Comparison of ENCODE assay signal across 31 cellular contexts in the genomic region with DNA sequence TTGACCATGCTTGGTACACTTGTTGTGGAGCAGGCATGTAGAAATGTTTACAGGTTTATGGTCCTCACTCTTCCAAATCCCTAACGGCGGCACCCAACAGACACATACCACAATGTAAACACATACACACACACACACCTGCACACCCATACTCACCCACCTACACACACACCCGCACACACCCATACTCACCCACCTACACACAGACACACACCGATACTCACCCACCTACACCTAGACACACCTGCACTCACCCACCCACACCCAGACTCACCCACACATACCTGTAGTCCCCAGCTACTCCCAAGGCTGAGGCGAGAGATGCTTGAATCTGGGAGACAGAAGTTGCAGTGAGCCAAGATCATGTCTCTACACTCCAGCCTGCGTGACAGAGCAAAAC. TPM values are rescaled to one million over a fixed set of nuclear protein-coding genes. Genes with fewer than 3 reads are reported as not detected.
DNase-seq lines count a peak whose midpoint lies in the region; ATAC-seq, FAIRE-seq and TF ChIP-seq lines count a peak whose summit lies in the region.
"Had no signal": no experiment of that assay in that cellular context is flagged by ENCODE, and none has a peak within 500 bp of the region (broad histone marks: within the 10 kb centered on the region; RNA-seq: fewer than 3 reads in every experiment).

No MANE protein-coding gene starts in this region.

- no peak for ATAC-seq in activated naive CD4-positive, alpha-beta T cell treated with anti-CD3 and anti-CD28 coated beads, Interleukin-2, amount 50 U/mL, for 72 hours
- ATAC-seq in natural killer cell treated with Interleukin-12 subunit alpha and Interleukin-12 subunit beta and Interleukin-15 and Interleukin-18, amount 100 ng/mL, for 72 hours, result no peak
- ATAC-seq: GM12878 had no signal

- CTCF ChIA-PET in PC-9 (lab: Charles Lee), result no interaction called here

- peaks cover 0 to 4% (median 2%) of the 10 kb centered on the region in 5 experiments for H3K9me3 Mint-ChIP-seq in brain
- no peaks in the 10 kb centered on the region for H3K9me3 Mint-ChIP-seq in type B pancreatic cell
- H3K9me3 Mint-ChIP-seq in activated naive CD4-positive, alpha-beta T cell treated with anti-CD3 and anti-CD28 coated beads, Interleukin-2, amount 50 U/mL, for 72 hours, result no peaks in the 10 kb centered on the region
- no peaks in the 10 kb centered on the region for H3K9me3 Mint-ChIP-seq in natural killer cell treated with Interleukin-12 subunit alpha and Interleukin-12 subunit beta and Interleukin-15 and Interleukin-18, amount 100 ng/mL, for 72 hours

- H3K9me2 ChIP-seq in PC-9 (ENCODE audit: insufficient read depth), result no peaks in the 10 kb centered on the region

- H3K4me3 Mint-ChIP-seq in brain (peak overlapping the region in 4 of 5 experiments; percentile 6 to 60 (median 22)), type B pancreatic cell (peak overlapping the region; percentile 9)
- H3K4me3 Mint-ChIP-seq in natural killer cell treated with Interleukin-12 subunit alpha and Interleukin-12 subunit beta and Interleukin-15 and Interleukin-18, amount 100 ng/mL, for 72 hours, result no peak overlapping the region

- BruUV-seq in PC-9 (replicated peaks; lab: Mats Ljungman, UMichigan), result no TSS peak

- H3K36me3 ChIP-seq in PC-9 (ENCODE audit: low read depth), result no peaks in the 10 kb centered on the region
- H3K36me3 ChIP-seq: BE2C, BLaER1 had no signal

- H3K27ac Mint-ChIP-seq in brain, result no peak overlapping the region
- no peak overlapping the region for H3K27ac Mint-ChIP-seq in type B pancreatic cell
- H3K27ac Mint-ChIP-seq in activated naive CD4-positive, alpha-beta T cell treated with anti-CD3 and anti-CD28 coated beads, Interleukin-2, amount 50 U/mL, for 72 hours, result no peak overlapping the region
- no peak overlapping the region for H3K27ac Mint-ChIP-seq in natural killer cell treated with Interleukin-12 subunit alpha and Interleukin-12 subunit beta and Interleukin-15 and Interleukin-18, amount 100 ng/mL, for 72 hours
- H3K27ac Mint-ChIP-seq: CD14-positive monocyte; CD4-positive, alpha-beta memory T cell; CD4-positive, CD25-positive, alpha-beta regulatory T cell; CD8-positive, alpha-beta memory T cell had no signal

- no peak overlapping the region for H3K4me3 ChIP-seq in PC-9
- H3K4me3 ChIP-seq: BLaER1, GM12878 had no signal

- H4K20me1 ChIP-seq in PC-9 (ENCODE audit: insufficient read depth), result no peaks in the 10 kb centered on the region
- H4K20me1 ChIP-seq: BLaER1 had no signal

- H3F3A ChIP-seq in PC-9 (ENCODE audit: insufficient read depth, low read depth), result no peaks in the 10 kb centered on the region

- no peaks in the 10 kb centered on the region for H3K79me2 ChIP-seq in PC-9 (ENCODE audit: low read depth)

- H3K4me1 Mint-ChIP-seq in brain (peaks cover 20% of the 10 kb centered on the region), type B pancreatic cell (ENCODE audit: unreplicated experiment) (peaks cover 3% of the 10 kb centered on the region)
- peaks cover 7% of the 10 kb centered on the region in 2 donors for H3K4me1 Mint-ChIP-seq in natural killer cell treated with Interleukin-12 subunit alpha and Interleukin-12 subunit beta and Interleukin-15 and Interleukin-18, amount 100 ng/mL, for 72 hours (ENCODE audit: low read depth in 2 of 2)

- no peaks in the 10 kb centered on the region for H3K9me3 ChIP-seq in PC-9 (ENCODE audit: insufficient read depth, low read depth)
- H3K9me3 ChIP-seq: BE2C, BLaER1 had no signal

- DNase-seq in HTR-8/SVneo (ENCODE audit: insufficient read length, low spot score), result no peak
- no peak for DNase-seq in type B pancreatic cell (ENCODE audit: extremely low spot score, unreplicated experiment)
- no peak for DNase-seq in PC-9
- DNase-seq in activated naive CD4-positive, alpha-beta T cell treated with anti-CD3 and anti-CD28 coated beads, Interleukin-2, amount 50 U/mL, for 72 hours (ENCODE audit: low spot score in 2 of 2), result no peak
- DNase-seq in hypothalamus (lab: John Stamatoyannopoulos, UW), result no peak
- DNase-seq in natural killer cell treated with Interleukin-12 subunit alpha and Interleukin-12 subunit beta and Interleukin-15 and Interleukin-18, amount 100 ng/mL, for 72 hours (ENCODE audit: low spot score), result no peak
- DNase-seq: 8988T; ACHN; BE2C; C1 segment of cervical spinal cord; CD4-positive, alpha-beta memory T cell; CD4-positive, CD25-positive, alpha-beta regulatory T cell; CD8-positive, alpha-beta memory T cell; COR-L47; DMS 273 treated with DMSO at 0.1 percent for 48 hours; DMS153; DMS53; DMS79; DND-41; EL; GDM1 had no signal

- POLR2A ChIA-PET in PC-9 (lab: Charles Lee; ENCODE audit: unreplicated experiment), result no interaction called here

- peaks cover 29% of the 10 kb centered on the region for H3K27me3 Mint-ChIP-seq in brain
- H3K27me3 Mint-ChIP-seq in type B pancreatic cell, result peaks cover 48% of the 10 kb centered on the region
- H3K27me3 Mint-ChIP-seq in natural killer cell treated with Interleukin-12 subunit alpha and Interleukin-12 subunit beta and Interleukin-15 and Interleukin-18, amount 100 ng/mL, for 72 hours, result peaks cover 23 to 44% of the 10 kb centered on the region in 2 donors

- no peak overlapping the region for H2AFZ ChIP-seq in PC-9

- intact Hi-C loops in PC-9 (cut with micrococcal nuclease; ENCODE audit: unreplicated experiment), result no loop called here

- FAIRE-seq in HTR-8/SVneo (lab: Jason Lieb, UNC), result peak; percentile 38
- FAIRE-seq: A204.1, GM12878, GM12892, GM18507 had no signal

- H3K27me3 ChIP-seq in PC-9 (ENCODE audit: insufficient read depth, low read depth), result peaks cover 19% of the 10 kb centered on the region; the same call in 1 of the 2 replicates
- H3K27me3 ChIP-seq: BE2C, BLaER1 had no signal

- no peaks in the 10 kb centered on the region for H3K4me1 ChIP-seq in PC-9 (replicated peaks; ENCODE audit: insufficient read depth)
- H3K4me1 ChIP-seq: BE2C had no signal

- TF ChIP-seq CTCF in brain (conservative IDR thresholded peaks at IDR 0.05) (no peak), type B pancreatic cell (conservative IDR thresholded peaks at IDR 0.05) (no peak), PC-9 (conservative IDR thresholded peaks at IDR 0.05) (no peak)

- H3K4me2 ChIP-seq in PC-9, result no peak overlapping the region
- H3K4me2 ChIP-seq: BLaER1 had no signal

- no peaks in the 10 kb centered on the region for H3K36me3 Mint-ChIP-seq in brain
- no peaks in the 10 kb centered on the region for H3K36me3 Mint-ChIP-seq in type B pancreatic cell
- no peaks in the 10 kb centered on the region for H3K36me3 Mint-ChIP-seq in activated naive CD4-positive, alpha-beta T cell treated with anti-CD3 and anti-CD28 coated beads, Interleukin-2, amount 50 U/mL, for 72 hours
- no peaks in the 10 kb centered on the region for H3K36me3 Mint-ChIP-seq in natural killer cell treated with Interleukin-12 subunit alpha and Interleukin-12 subunit beta and Interleukin-15 and Interleukin-18, amount 100 ng/mL, for 72 hours
- H3K36me3 Mint-ChIP-seq: CD14-positive monocyte; CD4-positive, alpha-beta memory T cell; CD4-positive, CD25-positive, alpha-beta regulatory T cell; CD8-positive, alpha-beta memory T cell had no signal

- H3K27ac ChIP-seq in PC-9, result no peak overlapping the region
- H3K27ac ChIP-seq: BLaER1 had no signal

RNA-seq across cellular contexts. Expression of gene RAB6D, which starts 1.5 kb away (rescaled TPM):
- 0.17 TPM for polyA plus RNA-seq in brain (ENCODE audit: insufficient read depth, low read depth, low replicate concordance)
- 0.56 and 0.64 TPM in 2 replicates for total RNA-seq in type B pancreatic cell (ENCODE audit: low replicate concordance)
- not detected in 2 replicates for total RNA-seq in PC-9 (2021)
- not detected for total RNA-seq in activated naive CD4-positive, alpha-beta T cell treated with anti-CD3 and anti-CD28 coated beads, Interleukin-2, amount 50 U/mL, for 72 hours
- total RNA-seq in natural killer cell treated with Interleukin-12 subunit alpha and Interleukin-12 subunit beta and Interleukin-15 and Interleukin-18, amount 100 ng/mL, for 72 hours, result not detected
- total RNA-seq: A673; CD4-positive, alpha-beta memory T cell; CD4-positive, CD25-positive, alpha-beta regulatory T cell; CD8-positive, alpha-beta memory T cell; Daoy; G401; GM12878 had no signal
- polyA plus RNA-seq: CD14-positive monocyte; CD4-positive, alpha-beta memory T cell had no signal
